ENCODE assay signal across 8 cellular contexts in the genomic region with DNA sequence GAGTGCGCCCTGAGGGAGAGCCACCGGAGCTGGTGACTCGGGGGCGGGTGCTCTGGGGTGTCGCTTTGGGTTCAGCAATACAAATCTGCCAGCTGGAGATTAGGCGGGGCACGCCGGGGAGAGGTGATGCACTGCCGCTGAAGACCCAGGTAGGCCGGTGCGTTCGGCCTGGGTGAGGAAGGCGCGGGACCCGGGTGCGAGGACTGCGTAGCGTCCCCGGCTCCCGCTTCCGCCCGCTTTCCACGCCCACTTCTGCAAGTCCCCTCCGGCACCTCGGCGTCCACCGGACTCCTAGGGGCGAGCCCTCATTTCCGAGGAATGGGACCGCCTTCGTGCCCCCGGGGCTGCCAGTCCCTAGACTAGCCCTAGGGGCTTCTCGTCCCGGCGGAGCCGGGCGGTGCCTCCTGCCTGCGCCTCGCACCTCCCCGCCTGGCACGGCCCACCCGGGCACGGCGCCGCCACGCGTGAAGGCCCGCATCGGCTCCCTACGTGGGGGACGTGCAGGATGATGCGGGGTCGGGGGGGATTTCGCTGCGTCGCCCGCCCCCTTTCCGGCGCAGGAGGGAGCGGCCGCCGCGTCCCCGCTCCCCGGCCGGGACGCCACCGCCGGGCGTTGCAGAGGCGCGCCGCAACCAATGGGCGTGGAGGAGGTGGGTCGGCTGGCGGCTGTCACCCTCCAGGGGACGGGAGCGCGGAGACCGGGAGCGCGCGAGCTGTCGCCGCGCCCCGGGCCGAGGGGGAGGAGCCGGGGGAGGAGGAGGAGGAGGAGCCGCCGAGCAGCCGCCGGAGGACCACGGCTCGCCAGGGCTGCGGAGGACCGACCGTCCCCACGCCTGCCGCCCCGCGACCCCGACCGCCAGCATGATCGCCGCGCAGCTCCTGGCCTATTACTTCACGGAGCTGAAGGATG. TPM values are rescaled to one million over a fixed set of nuclear protein-coding genes. Genes with fewer than 3 reads are reported as not detected.
DNase-seq lines count a peak whose midpoint lies in the region; ATAC-seq and TF ChIP-seq lines count a peak whose summit lies in the region.

No MANE protein-coding gene starts in this region.

- peak overlapping the region; percentile 91 for H3K4me3 ChIP-seq in AG09309 (ENCODE audit: control insufficient read depth, low read depth, low read length)

- peak overlapping the region; percentile 49 for H3K27ac Mint-ChIP-seq in chondrocyte (ENCODE audit: unreplicated experiment)

- ATAC-seq in GM18868 (IDR thresholded peaks at IDR 0.05; ENCODE audit: unreplicated experiment): peak; percentile 84
- ATAC-seq in HG03097 (IDR thresholded peaks at IDR 0.05; ENCODE audit: low FRiP score, unreplicated experiment): peak; percentile 80
- peak; percentile 87 for ATAC-seq in left colon

- peak; percentile 31 for DNase-seq in AG09309 (ENCODE audit: low read depth)
- peak; percentile 46 for DNase-seq in NCI-H345 treated with DMSO at 0.1 percent for 48 hours (lab: John Stamatoyannopoulos, UW; ENCODE audit: unreplicated experiment)
- peak; percentile 87 to 89 for DNase-seq in activated CD4-positive, alpha-beta T cell treated with anti-CD3 and anti-CD28 coated beads for 24 hours (ENCODE audit: low read depth in 2 of 2)
- peak; percentile 96 for DNase-seq in chondrocyte (ENCODE audit: low spot score)
- peak; percentile 93 for DNase-seq in left colon
- DNase-seq in stimulated activated CD4-positive, alpha-beta T cell treated with anti-CD3 and anti-CD28 coated beads, Interleukin-1b, Interleukin-23, amount 100 ng/mL, for 48 hours: peak; percentile 90

- TF ChIP-seq CTCF in AG09309 (IDR thresholded peaks at IDR 0.05; ENCODE audit: control insufficient read depth, insufficient read depth, low read depth, low read length, missing control alignments) (no peak), chondrocyte (IDR thresholded peaks at IDR 0.05) (peak; percentile 24)

- peak overlapping the region; percentile 96 for H3K4me3 Mint-ChIP-seq in chondrocyte (ENCODE audit: unreplicated experiment)

- no peaks in the 10 kb centered on the region for H3K9me3 Mint-ChIP-seq in chondrocyte (ENCODE audit: low read depth)

- H3K4me1 Mint-ChIP-seq in chondrocyte (ENCODE audit: low read depth): peaks cover 34% of the 10 kb centered on the region

- no peaks in the 10 kb centered on the region for H3K27me3 Mint-ChIP-seq in chondrocyte (ENCODE audit: low read depth)

- no peaks in the 10 kb centered on the region for H3K36me3 Mint-ChIP-seq in chondrocyte (ENCODE audit: low read depth)

- intact Hi-C loops in left colon (cut with DNase I, micrococcal nuclease): no loop called here

RNA-seq across cellular contexts. Expression of a gene that starts 40.0 kb away (rescaled TPM):
- total RNA-seq in chondrocyte (95.5 to 110 TPM (median 103 TPM) in 3 replicates), left colon (10 to 100 TPM; 64.1 to 90.4 TPM)

Comparison
In these comparisons a context has a peak if more than half of its experiments do, and no peak if none do; other contexts are left out.
1. Peak in every context shown above with its lines: DNase-seq, ATAC-seq and H3K4me3 ChIP-seq.
2. DNase-seq: peak in every context shown above with its lines; median percentile 96 in chondrocyte; 93 in left colon; 90 in stimulated activated CD4-positive, alpha-beta T cell treated with anti-CD3 and anti-CD28 coated beads, Interleukin-1b, Interleukin-23, amount 100 ng/mL, for 48 hours; 88 in activated CD4-positive, alpha-beta T cell treated with anti-CD3 and anti-CD28 coated beads for 24 hours; 46 in NCI-H345 treated with DMSO at 0.1 percent for 48 hours; 31 in AG09309.